Comparison of ENCODE assay signal across 1 cellular context in the genomic region with DNA sequence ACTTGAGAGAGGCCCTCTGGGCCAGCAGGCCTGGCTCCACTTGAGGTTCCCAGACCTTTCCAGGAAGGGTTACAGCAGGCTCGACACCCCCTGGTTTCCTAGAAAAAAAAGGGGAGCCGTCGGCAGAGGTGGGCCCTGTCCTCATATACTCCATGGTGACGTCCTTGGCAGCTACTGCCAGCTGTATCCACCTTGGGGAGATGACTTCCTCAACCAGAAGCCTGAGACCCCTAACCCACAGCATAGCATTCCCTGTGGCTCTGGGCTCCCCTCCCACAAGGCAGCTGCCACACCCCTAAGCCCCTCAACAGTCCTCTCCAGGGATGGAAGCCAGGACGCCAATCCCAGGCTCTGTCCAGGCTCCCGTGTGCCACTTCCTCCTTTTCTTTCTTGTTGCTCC.
TF ChIP-seq lines count a peak whose summit lies in the region.

No MANE protein-coding gene starts in this region.

TF ChIP-seq in GM12891, 5 proteins besides CTCF, POLR2A, EP300 and RAD21:
- TF ChIP-seq POLR2AphosphoS5 (IDR thresholded peaks at IDR 0.05; ENCODE audit: low read depth, low read length) (no peak), TAF1 (IDR thresholded peaks at IDR 0.05; ENCODE audit: low read depth, low read length) (no peak), SPI1 (IDR thresholded peaks at IDR 0.05; ENCODE audit: low read depth, low read length) (no peak), PAX5 (IDR thresholded peaks at IDR 0.05; ENCODE audit: insufficient read depth, low read length, severe bottlenecking) (no peak), POU2F2 (IDR thresholded peaks at IDR 0.05; ENCODE audit: low read depth, low read length) (no peak)
